20 cellular contexts compared by ENCODE assay signal in the genomic region with DNA sequence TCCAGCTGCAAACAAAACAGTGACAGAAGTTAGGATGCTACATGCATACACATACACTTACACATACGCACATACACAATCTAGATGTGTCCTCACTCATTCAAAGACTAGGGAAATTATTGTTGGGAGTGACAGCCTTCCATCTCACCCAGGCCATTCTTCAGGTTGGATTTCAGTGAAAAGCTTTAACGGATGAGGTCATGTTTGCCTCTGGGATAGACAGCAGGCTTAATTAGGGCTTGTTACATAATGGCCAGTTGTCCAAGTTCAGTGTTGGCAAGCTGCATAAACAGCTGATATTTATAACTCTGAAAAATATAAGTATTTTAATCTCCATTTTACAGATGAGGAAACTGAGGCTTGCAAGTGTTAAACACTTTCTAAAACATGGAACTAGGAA.
"Had no signal": no experiment of that assay in that cellular context is flagged by ENCODE, and none has a peak within 500 bp of the region (broad histone marks: within the 10 kb centered on the region; RNA-seq: fewer than 3 reads in every experiment).

No MANE protein-coding gene starts in this region.

- H3K4me3 ChIP-seq: SJSA1, SK-N-MC had no signal

- H3K27ac ChIP-seq: SJSA1, SK-N-MC had no signal

- DNase-seq: KBM-7, MV-4-11, NCI-H1048, NCI-H1105, NCI-H1417 treated with DMSO at 0.1 percent for 48 hours, NCI-H1694, NCI-H187 treated with DMSO at 0.1 percent for 48 hours, NCI-H2029 treated with DMSO at 0.1 percent for 48 hours, NCI-H2171 treated with DMSO at 0.1 percent for 48 hours, NCI-H345, NCI-H446 treated with DMSO at 0.1 percent for 48 hours, NCI-H510A treated with DMSO at 0.1 percent for 48 hours, NCI-H526, NCI-H82, Right ventricle myocardium superior, RPMI8226, SIG-M5 had no signal

- FAIRE-seq: RCC 7860 had no signal

- H3K9me3 ChIP-seq: SJSA1 had no signal

- H3K36me3 ChIP-seq: SJSA1 had no signal

- H3K27me3 ChIP-seq: SJSA1 had no signal

- H3K4me1 ChIP-seq: SJSA1 had no signal
